ENCODE assay signal across 8 cellular contexts in genomic region chr1:59971464-59971911, GRCh38. TPM values are rescaled to one million over a fixed set of nuclear protein-coding genes. Genes with fewer than 3 reads are reported as not detected.
A peak's percentile ranks its signal among the peaks of the same experiment; 100 is the strongest.
DNase-seq lines count a peak whose midpoint lies in the region; ATAC-seq and TF ChIP-seq lines count a peak whose summit lies in the region.

No MANE protein-coding gene starts in this region.

- H3K27ac Mint-ChIP-seq in activated CD4-positive, alpha-beta T cell treated with anti-CD3 and anti-CD28 coated beads, Interleukin-2, amount 10 ng/mL, durations not matched to agents 24 days and 14 days = no peak overlapping the region
- no peak overlapping the region for H3K27ac Mint-ChIP-seq in endodermal cell

- peak overlapping the region; percentile 69 for H3K4me2 ChIP-seq in mesenchymal stem cell (ENCODE audit: low read length, poor library complexity, severe bottlenecking)

- peak; percentile 96 for TF ChIP-seq CTCF in endodermal cell (conservative IDR thresholded peaks at IDR 0.05)

- H3K4me1 Mint-ChIP-seq in activated CD4-positive, alpha-beta T cell treated with anti-CD3 and anti-CD28 coated beads, Interleukin-2, amount 10 ng/mL, durations not matched to agents 24 days and 14 days = peaks cover 3% of the 10 kb centered on the region
- H3K4me1 Mint-ChIP-seq in endodermal cell = peaks cover 14% of the 10 kb centered on the region

- H3K36me3 ChIP-seq in endodermal cell (ENCODE audit: control insufficient read depth, insufficient read depth, low read length) (no peaks in the 10 kb centered on the region), mesenchymal stem cell (ENCODE audit: control insufficient read depth in 1 of 2, insufficient read depth in 2 of 2, low read depth in 1 of 2, low read length in 2 of 2) (no peaks in the 10 kb centered on the region)

- H2BK15ac ChIP-seq in mesenchymal stem cell (ENCODE audit: low read depth, poor library complexity, severe bottlenecking) = no peak overlapping the region

- no peak overlapping the region for H4K8ac ChIP-seq in mesenchymal stem cell (ENCODE audit: low read length)

- H3K4me3 Mint-ChIP-seq in activated CD4-positive, alpha-beta T cell treated with anti-CD3 and anti-CD28 coated beads, Interleukin-2, amount 10 ng/mL, durations not matched to agents 24 days and 14 days = no peak overlapping the region
- no peak overlapping the region for H3K4me3 Mint-ChIP-seq in endodermal cell

- H3K9ac ChIP-seq in endodermal cell (ENCODE audit: extremely low read depth, low read length, poor library complexity, severe bottlenecking) (no peak overlapping the region), mesenchymal stem cell (ENCODE audit: low read length) (peak overlapping the region; percentile 59)

- H2BK5ac ChIP-seq in mesenchymal stem cell (ENCODE audit: low read depth, low read length, poor library complexity, severe bottlenecking) = no peak overlapping the region

- H3K4ac ChIP-seq in mesenchymal stem cell (ENCODE audit: low read depth in 1 of 2, low read length in 2 of 2) = no peak overlapping the region

- H3K23ac ChIP-seq in mesenchymal stem cell (ENCODE audit: low read length in 2 of 2) = no peak overlapping the region

- H3K4me3 ChIP-seq in endodermal cell (ENCODE audit: low read length) = no peak overlapping the region
- peak overlapping the region in 1 of 2 experiments; percentile 50 for H3K4me3 ChIP-seq in mesenchymal stem cell (ENCODE audit: insufficient read depth in 1 of 2, low read depth in 1 of 2, low read length in 2 of 2)

- intact Hi-C loops in activated CD4-positive, alpha-beta T cell treated with anti-CD3 and anti-CD28 coated beads, Interleukin-2, amount 10 ng/mL, durations not matched to agents 24 days and 14 days (cut with micrococcal nuclease) = loop anchor here (2.0 to 10.0 kb wide), 2 partner anchors 1071 to 1883 kb away; no protein-coding TSS in a partner anchor

- no peak overlapping the region for H3K18ac ChIP-seq in mesenchymal stem cell (ENCODE audit: low read depth in 1 of 2, low read length in 2 of 2)

- no peaks in the 10 kb centered on the region for H3K4me1 ChIP-seq in endodermal cell (ENCODE audit: control insufficient read depth, insufficient read depth, low read length)
- peaks cover 4% of the 10 kb centered on the region for H3K4me1 ChIP-seq in mesenchymal stem cell (ENCODE audit: control insufficient read depth, insufficient read depth, low read depth, low read length)

- no peaks in the 10 kb centered on the region for H3K9me3 Mint-ChIP-seq in activated CD4-positive, alpha-beta T cell treated with anti-CD3 and anti-CD28 coated beads, Interleukin-2, amount 10 ng/mL, durations not matched to agents 24 days and 14 days
- peaks cover 10% of the 10 kb centered on the region for H3K9me3 Mint-ChIP-seq in endodermal cell

- H3K27me3 ChIP-seq in endodermal cell (ENCODE audit: control insufficient read depth, insufficient read depth, low read length, poor library complexity, severe bottlenecking) = peaks cover 25% of the 10 kb centered on the region
- H3K27me3 ChIP-seq in mesenchymal stem cell (ENCODE audit: control insufficient read depth in 1 of 2, insufficient read depth in 1 of 2, low read length in 2 of 2) = peaks cover 8 to 18% of the 10 kb centered on the region in 2 experiments

- no peak overlapping the region for H2BK12ac ChIP-seq in mesenchymal stem cell (ENCODE audit: low read length in 2 of 2)

- DNase-seq in activated CD4-positive, alpha-beta T cell treated with anti-CD3 and anti-CD28 coated beads for 24 hours (ENCODE audit: low read depth in 2 of 2) = peak; percentile 44 to 48
- DNase-seq in activated CD4-positive, alpha-beta T cell treated with anti-CD3 and anti-CD28 coated beads for 1 hour = no peak
- DNase-seq in NCI-H345 treated with DMSO at 0.1 percent for 48 hours (lab: John Stamatoyannopoulos, UW; ENCODE audit: unreplicated experiment) = peak; percentile 76
- DNase-seq in activated CD4-positive, alpha-beta T cell treated with anti-CD3 and anti-CD28 coated beads, Interleukin-2, amount 10 ng/mL, durations not matched to agents 24 days and 14 days = peak; percentile 82
- DNase-seq in endodermal cell = peak; percentile 93
- peak; percentile 57 for DNase-seq in mesenchymal stem cell
- DNase-seq in stimulated activated CD8-positive, alpha-beta memory T cell treated with anti-CD3 and anti-CD28 coated beads, Interleukin-4, amount 100 ng/mL, for 48 hours = peak; percentile 67

- peak; percentile 73 for ATAC-seq in HG03139 (IDR thresholded peaks at IDR 0.05; ENCODE audit: unreplicated experiment)

- no peaks in the 10 kb centered on the region for H3K36me3 Mint-ChIP-seq in activated CD4-positive, alpha-beta T cell treated with anti-CD3 and anti-CD28 coated beads, Interleukin-2, amount 10 ng/mL, durations not matched to agents 24 days and 14 days (ENCODE audit: low read depth)
- no peaks in the 10 kb centered on the region for H3K36me3 Mint-ChIP-seq in endodermal cell (ENCODE audit: low read depth)

- no peak overlapping the region for H4K91ac ChIP-seq in mesenchymal stem cell (ENCODE audit: low read length)

- peaks cover 21% of the 10 kb centered on the region for H3K9me3 ChIP-seq in endodermal cell (ENCODE audit: control insufficient read depth, low read length)
- no peaks in the 10 kb centered on the region for H3K9me3 ChIP-seq in mesenchymal stem cell (ENCODE audit: control insufficient read depth, low read length)

- H3K27me3 Mint-ChIP-seq in activated CD4-positive, alpha-beta T cell treated with anti-CD3 and anti-CD28 coated beads, Interleukin-2, amount 10 ng/mL, durations not matched to agents 24 days and 14 days = peaks cover 12% of the 10 kb centered on the region
- H3K27me3 Mint-ChIP-seq in endodermal cell (ENCODE audit: insufficient read depth) = peaks cover 19% of the 10 kb centered on the region

- no peak overlapping the region for H2AK5ac ChIP-seq in mesenchymal stem cell (ENCODE audit: low read length, severe bottlenecking)

- no peak overlapping the region for H3K27ac ChIP-seq in endodermal cell (ENCODE audit: low read depth, low read length)
- H3K27ac ChIP-seq in mesenchymal stem cell (ENCODE audit: low read length, poor library complexity, severe bottlenecking) = no peak overlapping the region

- no peak overlapping the region for H2AFZ ChIP-seq in mesenchymal stem cell (ENCODE audit: low read depth, low read length)

- WGBS in endodermal cell (ENCODE audit: insufficient coverage in 1 of 2, insufficient read length in 1 of 2), 2 experiments = 17 to 18% methylated on average over 9 to 19 of the region's 19 CpGs
- 12% methylated on average over 16 of the region's 19 CpGs for WGBS in mesenchymal stem cell

- H3K79me1 ChIP-seq in mesenchymal stem cell (replicated peaks; ENCODE audit: low read length, poor library complexity, severe bottlenecking) = no peaks in the 10 kb centered on the region

- H2BK120ac ChIP-seq in mesenchymal stem cell (ENCODE audit: low read depth, low read length) = no peak overlapping the region

- no peak overlapping the region for H3K14ac ChIP-seq in mesenchymal stem cell (ENCODE audit: low read length in 2 of 2)

RNA-seq across cellular contexts. Expression of gene CYP2J2, which starts 44.9 kb away (rescaled TPM):
- 0.49 and 0.78 TPM in 2 replicates for total RNA-seq in activated CD4-positive, alpha-beta T cell treated with anti-CD3 and anti-CD28 coated beads, Interleukin-2, amount 10 ng/mL, durations not matched to agents 24 days and 14 days
- under 1 TPM; 0.29 to 0.37 TPM for total RNA-seq in endodermal cell
- 0.53 TPM for polyA plus RNA-seq in endodermal cell (2013, experiment 1 of 2)
- 0.46 TPM for polyA plus RNA-seq in endodermal cell (2013, experiment 2 of 2)
- 0.01 TPM for polyA plus RNA-seq in mesenchymal stem cell (2013, experiment 1 of 2)
- 0.01 TPM for polyA plus RNA-seq in mesenchymal stem cell (2013, experiment 2 of 2)
